In genomic region chr12:65335021-65335714, GRCh38 we compare ENCODE assay signal across 10 cellular contexts. TPM values are rescaled to one million over a fixed set of nuclear protein-coding genes. Genes with fewer than 3 reads are reported as not detected.
A peak's percentile ranks its signal among the peaks of the same experiment; 100 is the strongest.
DNase-seq lines count a peak whose midpoint lies in the region; ATAC-seq and TF ChIP-seq lines count a peak whose summit lies in the region.
"Had no signal": no experiment of that assay in that cellular context is flagged by ENCODE, and none has a peak within 500 bp of the region (broad histone marks: within the 10 kb centered on the region; RNA-seq: fewer than 3 reads in every experiment).

No MANE protein-coding gene starts in this region.

- TF ChIP-seq RAD21 in liver (IDR thresholded peaks at IDR 0.05), result peak; percentile 58 to 70

- H3K9me3 ChIP-seq in right atrium auricular region, result no peaks in the 10 kb centered on the region
- H3K9me3 ChIP-seq in mammary epithelial cell (replicated peaks; ENCODE audit: insufficient read depth, low read length), result no peaks in the 10 kb centered on the region
- H3K9me3 ChIP-seq in liver (ENCODE audit: control insufficient read depth in 4 of 4, low read length in 3 of 4), result no peaks in the 10 kb centered on the region
- H3K9me3 ChIP-seq: BE2C had no signal

- no TSS peak for BruUV-seq in mammary epithelial cell (replicated peaks; lab: Mats Ljungman, UMichigan)

- no peak overlapping the region for H3K4me2 ChIP-seq in mammary epithelial cell (ENCODE audit: insufficient read depth, low read depth, low read length)

- H3K79me2 ChIP-seq in mammary epithelial cell (ENCODE audit: insufficient read depth, low read length), result no peaks in the 10 kb centered on the region

- H3K4me3 ChIP-seq in right atrium auricular region (no peak overlapping the region), mammary epithelial cell (replicated peaks in 1 of 3; ENCODE audit: insufficient read depth in 1 of 3, low read depth in 2 of 3, low read length in 3 of 3) (no peak overlapping the region), liver (ENCODE audit: low read depth in 1 of 3, low read length in 3 of 3) (no peak overlapping the region)

- dilution Hi-C loops in mammary epithelial cell (cut with HindIII; ENCODE audit: low sequenced_read_pairs), result no loop called here

- 74% methylated on average over 5 of the region's 5 CpGs for WGBS in mammary epithelial cell (ENCODE audit: low coverage, missing lambda C conversion rate)
- 42% methylated on average over 5 of the region's 5 CpGs for WGBS in liver

- H3K27ac ChIP-seq in right atrium auricular region (peak overlapping the region in 1 of 2 donors; percentile 12), mammary epithelial cell (ENCODE audit: insufficient read depth, low read depth, low read length) (no peak overlapping the region), liver (ENCODE audit: low read depth in 1 of 2, low read length in 2 of 2) (peak overlapping the region; percentile 81 to 85)

- intact Hi-C loops in Right ventricle myocardium inferior (cut with DNase I) (no loop called here), mammary epithelial cell (cut with micrococcal nuclease) (loop anchor here (10.0 kb wide), 1 partner anchor 100 kb away; no protein-coding TSS in a partner anchor)

- DNase-seq in Right ventricle myocardium inferior (ENCODE audit: missing footprints) (no peak), right atrium auricular region (ENCODE audit: low spot score) (no peak), mammary epithelial cell (peak; percentile 59), NCI-H2196 treated with DMSO at 0.1 percent for 48 hours (lab: John Stamatoyannopoulos, UW; ENCODE audit: unreplicated experiment) (no peak)
- DNase-seq in stimulated activated naive CD4-positive, alpha-beta T cell (lab: John Stamatoyannopoulos, UW), result no peak
- DNase-seq: activated naive CD4-positive, alpha-beta T cell treated with anti-CD3 and anti-CD28 coated beads, Interleukin-2, amount 10 ng/mL, durations not matched to agents 7 days and 5 days; BE2C had no signal

- TF ChIP-seq CTCF in right atrium auricular region (IDR thresholded peaks at IDR 0.05), result no peak
- no peak for TF ChIP-seq CTCF in mammary epithelial cell (conservative IDR thresholded peaks at IDR 0.05 in 1 of 2, IDR thresholded peaks at IDR 0.05 in 1 of 2; ENCODE audit: extremely low read depth in 1 of 2, insufficient read depth in 1 of 2, low read depth in 1 of 2, low read length in 2 of 2)
- no peak for TF ChIP-seq CTCF in liver (IDR thresholded peaks at IDR 0.05; ENCODE audit: low read depth, low read length, missing input control)

- H3K9ac ChIP-seq in mammary epithelial cell (ENCODE audit: insufficient read depth, low read length), result no peak overlapping the region
- H3K9ac ChIP-seq in liver (ENCODE audit: low read depth in 1 of 2, low read length in 2 of 2), result peak overlapping the region in 1 of 2 donors; percentile 32

- H3K4me1 ChIP-seq in right atrium auricular region (peaks cover 0 to 12% of the 10 kb centered on the region in 2 donors), mammary epithelial cell (ENCODE audit: insufficient read depth, low read length) (peaks cover 15% of the 10 kb centered on the region), liver (ENCODE audit: control insufficient read depth in 4 of 4, insufficient read depth in 4 of 4, low read length in 3 of 4) (peaks cover 3 to 11% (median 6%) of the 10 kb centered on the region in 4 donors)
- H3K4me1 ChIP-seq: BE2C had no signal

- H3K27me3 ChIP-seq in right atrium auricular region, result no peaks in the 10 kb centered on the region
- H3K27me3 ChIP-seq in mammary epithelial cell (ENCODE audit: insufficient read depth, low read length), result no peaks in the 10 kb centered on the region
- H3K27me3 ChIP-seq in liver (ENCODE audit: control insufficient read depth in 4 of 4, insufficient read depth in 4 of 4, low read length in 3 of 4), result no peaks in the 10 kb centered on the region

- H3K36me3 ChIP-seq in right atrium auricular region, result peaks cover 11% of the 10 kb centered on the region
- H3K36me3 ChIP-seq in mammary epithelial cell (ENCODE audit: insufficient read depth, low read length), result no peaks in the 10 kb centered on the region
- no peaks in the 10 kb centered on the region for H3K36me3 ChIP-seq in liver (ENCODE audit: control insufficient read depth in 4 of 4, insufficient read depth in 3 of 4, low read depth in 1 of 4, low read length in 3 of 4)
- H3K36me3 ChIP-seq: BE2C had no signal

- in situ Hi-C loops in mammary epithelial cell (cut with MboI; ENCODE audit: low sequenced_read_pairs in 2 of 2), result no loop called here

- no peak overlapping the region for H2AFZ ChIP-seq in mammary epithelial cell (ENCODE audit: low read depth, low read length)

- ATAC-seq in Right ventricle myocardium inferior (peak; percentile 91), GM21390 (IDR thresholded peaks at IDR 0.05; ENCODE audit: unreplicated experiment) (no peak), HG03460 (IDR thresholded peaks at IDR 0.05; ENCODE audit: unreplicated experiment) (no peak)

- H4K20me1 ChIP-seq in mammary epithelial cell (ENCODE audit: insufficient read depth, low read length), result no peaks in the 10 kb centered on the region

- CTCF ChIA-PET in mammary epithelial cell (lab: Charles Lee; ENCODE audit: low non-redundant PET), result no interaction called here

TF ChIP-seq in liver, 16 proteins besides CTCF, POLR2A, EP300 and RAD21:
- peak; percentile 80 to 89 for TF ChIP-seq RXRA (IDR thresholded peaks at IDR 0.05)
- TF ChIP-seq MAX (IDR thresholded peaks at IDR 0.05), result peak; percentile 81
- TF ChIP-seq TAF1 (conservative IDR thresholded peaks at IDR 0.05), result no peak
- no peak for TF ChIP-seq FOXA2 (IDR thresholded peaks at IDR 0.05)
- no peak for TF ChIP-seq NR2F2 (IDR thresholded peaks at IDR 0.05)
- TF ChIP-seq ATF3 (IDR thresholded peaks at IDR 0.05), result peak; percentile 92
- peak; percentile 88 to 92 for TF ChIP-seq HNF4A (conservative IDR thresholded peaks at IDR 0.05)
- peak; percentile 93 for TF ChIP-seq SP1 (IDR thresholded peaks at IDR 0.05)
- TF ChIP-seq REST (IDR thresholded peaks at IDR 0.05), result peak; percentile 86
- peak in 1 of 2 donors; percentile 61 for TF ChIP-seq GABPA (IDR thresholded peaks at IDR 0.05 in 1 of 2, conservative IDR thresholded peaks at IDR 0.05 in 1 of 2)
- peak; percentile 60 for TF ChIP-seq FOXA1 (IDR thresholded peaks at IDR 0.05)
- peak; percentile 96 to 98 for TF ChIP-seq EGR1 (IDR thresholded peaks at IDR 0.05; ENCODE audit: low read depth in 2 of 2)
- TF ChIP-seq YY1 (IDR thresholded peaks at IDR 0.05), result peak; percentile 81
- TF ChIP-seq ZBTB33 (IDR thresholded peaks at IDR 0.05), result peak; percentile 92
- peak; percentile 90 to 95 for TF ChIP-seq JUND (IDR thresholded peaks at IDR 0.05)
- TF ChIP-seq HNF4G (IDR thresholded peaks at IDR 0.05), result peak; percentile 58

RNA-seq across cellular contexts. Expression of gene MSRB3, which starts 56.7 kb away (rescaled TPM):
- 148 TPM for total RNA-seq in Right ventricle myocardium inferior
- 100 to 1,000 TPM in 1 of 2 donors, 10 to 100 TPM in 1; 98.3 to 108 TPM for total RNA-seq in right atrium auricular region
- 10 to 100 TPM; 40.5 to 56.8 TPM for total RNA-seq in mammary epithelial cell
- polyA plus RNA-seq in mammary epithelial cell, result 9.9 TPM
- 3.2 TPM for polyA minus RNA-seq in mammary epithelial cell
- 1 to 10 TPM; 3.5 to 5.2 TPM for total RNA-seq in liver
- 1 to 10 TPM; 1.0 to 2.7 TPM for polyA plus RNA-seq in liver

Comparison
In these comparisons a context has a peak if more than half of its experiments do, and no peak if none do; other contexts are left out.
1. RNA of gene MSRB3, which starts 56.7 kb away (total RNA-seq): 148 TPM in Right ventricle myocardium inferior (single experiment), 98.3 to 108 TPM in right atrium auricular region and 40.5 to 56.8 TPM in mammary epithelial cell; 3.5 to 5.2 TPM in liver; every median in the first group is over 4 times any median in the second.